1 cellular context compared by ENCODE assay signal in the genomic region with DNA sequence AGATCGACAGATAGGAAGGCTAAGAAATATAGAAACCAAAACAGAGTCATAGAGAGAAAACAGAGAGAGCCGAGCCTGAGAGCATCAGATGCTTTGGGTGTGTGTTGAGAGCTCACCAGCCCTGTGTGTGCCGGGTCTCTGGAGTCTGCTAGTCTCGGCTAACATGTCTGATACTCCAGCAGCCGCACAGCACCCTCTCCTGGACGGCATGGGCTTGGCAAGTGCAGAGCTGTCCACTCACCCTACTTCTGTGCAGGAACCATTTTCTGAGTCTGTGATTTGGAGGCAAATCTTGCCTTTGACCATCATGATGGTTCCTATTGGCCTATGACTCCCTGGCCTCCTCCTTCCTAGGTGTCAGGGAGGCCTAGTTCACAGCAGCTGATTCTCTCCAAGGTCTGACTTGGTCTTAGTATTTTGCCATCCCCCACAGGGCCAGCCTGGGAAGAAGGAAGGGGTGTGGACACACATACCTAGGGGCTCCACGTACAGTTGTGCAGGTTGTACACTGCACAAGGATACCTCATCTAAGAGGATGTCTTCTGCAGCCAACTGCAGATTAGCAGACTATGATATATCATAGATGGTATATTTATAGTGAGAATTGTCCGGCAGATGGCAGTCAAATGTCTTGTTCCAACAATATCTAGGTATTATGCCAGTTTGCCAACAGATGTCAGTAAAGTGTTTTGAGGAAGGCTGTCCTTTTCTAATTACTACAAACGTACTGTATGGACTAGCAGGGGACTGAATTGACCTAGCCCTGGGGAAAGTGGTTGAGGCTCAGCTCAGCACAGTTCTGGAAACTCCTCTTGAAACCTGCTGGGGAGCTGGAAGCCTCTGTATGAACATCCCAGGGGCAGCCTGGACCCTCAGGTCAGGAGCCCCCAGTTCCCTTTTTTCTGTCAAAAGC.
TF ChIP-seq lines count a peak whose summit lies in the region.

No MANE protein-coding gene starts in this region.

TF ChIP-seq in HepG2, 621 proteins besides CTCF, POLR2A, EP300 and RAD21 (continued from another document and continues in another):
- no peak for TF ChIP-seq ZSCAN9 (CRISPR knock-in tag; IDR thresholded peaks at IDR 0.05; ENCODE audit: borderline replicate concordance)
- TF ChIP-seq ZNF776 (CRISPR knock-in tag; IDR thresholded peaks at IDR 0.05), result no peak
- TF ChIP-seq, protein P1, sequence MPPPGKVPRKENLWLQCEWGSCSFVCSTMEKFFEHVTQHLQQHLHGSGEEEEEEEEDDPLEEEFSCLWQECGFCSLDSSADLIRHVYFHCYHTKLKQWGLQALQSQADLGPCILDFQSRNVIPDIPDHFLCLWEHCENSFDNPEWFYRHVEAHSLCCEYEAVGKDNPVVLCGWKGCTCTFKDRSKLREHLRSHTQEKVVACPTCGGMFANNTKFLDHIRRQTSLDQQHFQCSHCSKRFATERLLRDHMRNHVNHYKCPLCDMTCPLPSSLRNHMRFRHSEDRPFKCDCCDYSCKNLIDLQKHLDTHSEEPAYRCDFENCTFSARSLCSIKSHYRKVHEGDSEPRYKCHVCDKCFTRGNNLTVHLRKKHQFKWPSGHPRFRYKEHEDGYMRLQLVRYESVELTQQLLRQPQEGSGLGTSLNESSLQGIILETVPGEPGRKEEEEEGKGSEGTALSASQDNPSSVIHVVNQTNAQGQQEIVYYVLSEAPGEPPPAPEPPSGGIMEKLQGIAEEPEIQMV (CRISPR knock-in tag; IDR thresholded peaks at IDR 0.05; ENCODE audit: low read depth), result no peak
- no peak; the same call in 1 of the 2 replicates for TF ChIP-seq ZMAT3 (CRISPR knock-in tag; conservative IDR thresholded peaks at IDR 0.05)
- TF ChIP-seq STAT6 (CRISPR knock-in tag; IDR thresholded peaks at IDR 0.05; ENCODE audit: borderline replicate concordance), result no peak
- TF ChIP-seq ZNF496 (CRISPR knock-in tag; IDR thresholded peaks at IDR 0.05; ENCODE audit: insufficient replicate concordance), result no peak
- TF ChIP-seq ZNF746 (CRISPR knock-in tag; IDR thresholded peaks at IDR 0.05), result no peak
- no peak for TF ChIP-seq ZSCAN5A (CRISPR knock-in tag; IDR thresholded peaks at IDR 0.05; ENCODE audit: borderline replicate concordance)
- TF ChIP-seq TARDBP (CRISPR knock-in tag; IDR thresholded peaks at IDR 0.05), result peak; percentile 35; the same call in 1 of the 2 replicates
- TF ChIP-seq ARHGAP35 (CRISPR knock-in tag; IDR thresholded peaks at IDR 0.05; ENCODE audit: borderline replicate concordance), result 0 out of 2 replicates have a peak, but pooled peaks have one; percentile 27
- TF ChIP-seq KMT2A (CRISPR knock-in tag; IDR thresholded peaks at IDR 0.05), result no peak; the same call in 1 of the 2 replicates
- TF ChIP-seq MYC (CRISPR knock-in tag; IDR thresholded peaks at IDR 0.05; ENCODE audit: borderline replicate concordance), result no peak
- TF ChIP-seq NR2F6 (IDR thresholded peaks at IDR 0.05), result no peak
- no peak for TF ChIP-seq NR2F6 (CRISPR knock-in tag; IDR thresholded peaks at IDR 0.05)
- TF ChIP-seq ZNF282 (IDR thresholded peaks at IDR 0.05; ENCODE audit: partially characterized antibody), result no peak
- no peak for TF ChIP-seq MXD3 (CRISPR knock-in tag; IDR thresholded peaks at IDR 0.05)
- TF ChIP-seq THAP11 (CRISPR knock-in tag; IDR thresholded peaks at IDR 0.05), result 0 out of 2 replicates have a peak, but pooled peaks have one; percentile 28
- no peak for TF ChIP-seq MTF1 (CRISPR knock-in tag; IDR thresholded peaks at IDR 0.05)
- TF ChIP-seq, protein P2, sequence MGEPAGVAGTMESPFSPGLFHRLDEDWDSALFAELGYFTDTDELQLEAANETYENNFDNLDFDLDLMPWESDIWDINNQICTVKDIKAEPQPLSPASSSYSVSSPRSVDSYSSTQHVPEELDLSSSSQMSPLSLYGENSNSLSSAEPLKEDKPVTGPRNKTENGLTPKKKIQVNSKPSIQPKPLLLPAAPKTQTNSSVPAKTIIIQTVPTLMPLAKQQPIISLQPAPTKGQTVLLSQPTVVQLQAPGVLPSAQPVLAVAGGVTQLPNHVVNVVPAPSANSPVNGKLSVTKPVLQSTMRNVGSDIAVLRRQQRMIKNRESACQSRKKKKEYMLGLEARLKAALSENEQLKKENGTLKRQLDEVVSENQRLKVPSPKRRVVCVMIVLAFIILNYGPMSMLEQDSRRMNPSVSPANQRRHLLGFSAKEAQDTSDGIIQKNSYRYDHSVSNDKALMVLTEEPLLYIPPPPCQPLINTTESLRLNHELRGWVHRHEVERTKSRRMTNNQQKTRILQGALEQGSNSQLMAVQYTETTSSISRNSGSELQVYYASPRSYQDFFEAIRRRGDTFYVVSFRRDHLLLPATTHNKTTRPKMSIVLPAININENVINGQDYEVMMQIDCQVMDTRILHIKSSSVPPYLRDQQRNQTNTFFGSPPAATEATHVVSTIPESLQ (CRISPR knock-in tag; conservative IDR thresholded peaks at IDR 0.05), result no peak; the same call in 1 of the 2 replicates
- TF ChIP-seq HHEX (CRISPR knock-in tag; IDR thresholded peaks at IDR 0.05), result peak; percentile 56
- TF ChIP-seq, protein P3, sequence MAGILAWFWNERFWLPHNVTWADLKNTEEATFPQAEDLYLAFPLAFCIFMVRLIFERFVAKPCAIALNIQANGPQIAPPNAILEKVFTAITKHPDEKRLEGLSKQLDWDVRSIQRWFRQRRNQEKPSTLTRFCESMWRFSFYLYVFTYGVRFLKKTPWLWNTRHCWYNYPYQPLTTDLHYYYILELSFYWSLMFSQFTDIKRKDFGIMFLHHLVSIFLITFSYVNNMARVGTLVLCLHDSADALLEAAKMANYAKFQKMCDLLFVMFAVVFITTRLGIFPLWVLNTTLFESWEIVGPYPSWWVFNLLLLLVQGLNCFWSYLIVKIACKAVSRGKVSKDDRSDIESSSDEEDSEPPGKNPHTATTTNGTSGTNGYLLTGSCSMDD (CRISPR knock-in tag; IDR thresholded peaks at IDR 0.05), result no peak
- TF ChIP-seq KDM4B (CRISPR knock-in tag; IDR thresholded peaks at IDR 0.05), result no peak
- no peak for TF ChIP-seq FOSL1 (CRISPR knock-in tag; IDR thresholded peaks at IDR 0.05; ENCODE audit: borderline replicate concordance)
- no peak for TF ChIP-seq WIZ (CRISPR knock-in tag; IDR thresholded peaks at IDR 0.05)
- TF ChIP-seq TFDP2 (CRISPR knock-in tag; IDR thresholded peaks at IDR 0.05), result no peak
- no peak for TF ChIP-seq ATAD3A (CRISPR knock-in tag; IDR thresholded peaks at IDR 0.05)
- TF ChIP-seq ZNF44 (CRISPR knock-in tag; IDR thresholded peaks at IDR 0.05), result peak; percentile 7; the same call in 1 of the 2 replicates
- TF ChIP-seq, protein P4, sequence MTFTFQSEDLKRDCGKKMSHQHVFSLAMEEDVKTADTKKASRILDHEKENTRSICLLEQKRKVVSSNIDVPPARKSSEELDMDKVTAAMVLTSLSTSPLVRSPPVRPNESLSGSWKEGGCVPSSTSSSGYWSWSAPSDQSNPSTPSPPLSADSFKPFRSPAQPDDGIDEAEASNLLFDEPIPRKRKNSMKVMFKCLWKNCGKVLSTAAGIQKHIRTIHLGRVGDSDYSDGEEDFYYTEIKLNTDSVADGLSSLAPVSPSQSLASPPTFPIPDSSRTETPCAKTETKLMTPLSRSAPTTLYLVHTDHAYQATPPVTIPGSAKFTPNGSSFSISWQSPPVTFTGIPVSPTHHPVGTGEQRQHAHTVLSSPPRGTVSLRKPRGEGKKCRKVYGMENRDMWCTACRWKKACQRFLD (CRISPR knock-in tag; IDR thresholded peaks at IDR 0.05; ENCODE audit: borderline replicate concordance), result 0 out of 2 replicates have a peak, but pooled peaks have one; percentile 64
- no peak for TF ChIP-seq ZNF446 (CRISPR knock-in tag; IDR thresholded peaks at IDR 0.05)
- 0 out of 2 replicates have a peak, but pooled peaks have one; percentile 37 for TF ChIP-seq ZMYM2 (CRISPR knock-in tag; IDR thresholded peaks at IDR 0.05)
- TF ChIP-seq ZFP82 (CRISPR knock-in tag; IDR thresholded peaks at IDR 0.05; ENCODE audit: borderline replicate concordance), result no peak
- no peak for TF ChIP-seq ZNF672 (CRISPR knock-in tag; IDR thresholded peaks at IDR 0.05)
- peak; percentile 16; the same call in 1 of the 2 replicates for TF ChIP-seq ERF (CRISPR knock-in tag; IDR thresholded peaks at IDR 0.05)
- TF ChIP-seq NFE2L2 (IDR thresholded peaks at IDR 0.05; ENCODE audit: low read length), result no peak
- TF ChIP-seq MXI1 (IDR thresholded peaks at IDR 0.05; ENCODE audit: borderline replicate concordance, low read depth, low read length), result no peak
- TF ChIP-seq, protein P5, sequence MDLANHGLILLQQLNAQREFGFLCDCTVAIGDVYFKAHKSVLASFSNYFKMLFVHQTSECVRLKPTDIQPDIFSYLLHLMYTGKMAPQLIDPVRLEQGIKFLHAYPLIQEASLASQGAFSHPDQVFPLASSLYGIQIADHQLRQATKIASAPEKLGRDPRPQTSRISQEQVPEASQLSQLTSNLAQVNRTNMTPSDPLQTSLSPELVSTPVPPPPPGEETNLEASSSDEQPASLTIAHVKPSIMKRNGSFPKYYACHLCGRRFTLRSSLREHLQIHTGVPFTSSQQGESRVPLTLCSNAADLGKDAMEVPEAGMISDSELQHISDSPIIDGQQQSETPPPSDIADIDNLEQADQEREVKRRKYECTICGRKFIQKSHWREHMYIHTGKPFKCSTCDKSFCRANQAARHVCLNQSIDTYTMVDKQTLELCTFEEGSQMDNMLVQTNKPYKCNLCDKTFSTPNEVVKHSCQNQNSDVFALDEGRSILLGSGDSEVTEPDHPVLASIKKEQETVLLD (CRISPR knock-in tag; IDR thresholded peaks at IDR 0.05; ENCODE audit: low read depth), result no peak
- TF ChIP-seq ZNF768 (CRISPR knock-in tag; IDR thresholded peaks at IDR 0.05), result no peak
- no peak; the same call in 1 of the 2 replicates for TF ChIP-seq NRL (CRISPR knock-in tag; IDR thresholded peaks at IDR 0.05; ENCODE audit: borderline replicate concordance)
- TF ChIP-seq, protein P6, sequence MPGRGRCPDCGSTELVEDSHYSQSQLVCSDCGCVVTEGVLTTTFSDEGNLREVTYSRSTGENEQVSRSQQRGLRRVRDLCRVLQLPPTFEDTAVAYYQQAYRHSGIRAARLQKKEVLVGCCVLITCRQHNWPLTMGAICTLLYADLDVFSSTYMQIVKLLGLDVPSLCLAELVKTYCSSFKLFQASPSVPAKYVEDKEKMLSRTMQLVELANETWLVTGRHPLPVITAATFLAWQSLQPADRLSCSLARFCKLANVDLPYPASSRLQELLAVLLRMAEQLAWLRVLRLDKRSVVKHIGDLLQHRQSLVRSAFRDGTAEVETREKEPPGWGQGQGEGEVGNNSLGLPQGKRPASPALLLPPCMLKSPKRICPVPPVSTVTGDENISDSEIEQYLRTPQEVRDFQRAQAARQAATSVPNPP (CRISPR knock-in tag; IDR thresholded peaks at IDR 0.05), result no peak
- TF ChIP-seq GFI1 (CRISPR knock-in tag; IDR thresholded peaks at IDR 0.05; ENCODE audit: borderline replicate concordance), result no peak
- TF ChIP-seq ZMAT5 (CRISPR knock-in tag; IDR thresholded peaks at IDR 0.05; ENCODE audit: borderline replicate concordance, low read depth), result no peak
- TF ChIP-seq ZSCAN31 (CRISPR knock-in tag; IDR thresholded peaks at IDR 0.05; ENCODE audit: low read depth), result peak; percentile 78
